20 cellular contexts compared by ENCODE assay signal in the genomic region with DNA sequence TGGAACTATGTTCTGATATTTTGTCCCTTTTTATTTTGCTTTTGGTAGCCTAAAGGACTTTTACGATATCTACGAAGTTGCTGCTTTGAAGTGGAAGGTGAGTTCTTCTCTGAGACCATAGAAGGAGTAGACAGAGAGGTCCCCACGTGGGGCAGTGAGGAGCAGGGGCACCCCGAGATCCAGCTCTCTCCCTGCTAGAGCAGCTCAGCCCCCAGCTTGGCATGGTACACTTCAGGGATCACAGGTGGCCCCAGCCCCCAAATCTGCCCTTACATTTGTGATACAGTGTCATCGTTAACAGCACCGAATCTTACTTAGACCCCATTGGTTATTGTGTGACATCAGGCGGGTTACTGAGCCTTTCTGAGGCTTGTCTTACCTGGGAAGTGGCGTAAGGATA.
"Had no signal": no experiment of that assay in that cellular context is flagged by ENCODE, and none has a peak within 500 bp of the region (broad histone marks: within the 10 kb centered on the region; RNA-seq: fewer than 3 reads in every experiment).

No MANE protein-coding gene starts in this region.

- DNase-seq: activated CD4-positive, alpha-beta T cell treated with anti-CD3 and anti-CD28 coated beads for 4 hours; activated CD4-positive, alpha-beta T cell treated with anti-CD3 and anti-CD28 coated beads, Interleukin-2, amount 50 U/mL, for 48 hours; activated CD4-positive, CD25-positive, alpha-beta regulatory T cell; activated effector memory CD4-positive, alpha-beta T cell treated with Interleukin-2 at 50 U/mL for 16 hours; activated naive CD4-positive, alpha-beta T cell treated with anti-CD3 and anti-CD28 coated beads for 36 hours; activated naive CD8-positive, alpha-beta T cell treated with anti-CD3 and anti-CD28 coated beads, Interleukin-2, amount 50 U/mL, for 24 hours; activated T-cell treated with anti-CD3 and anti-CD28 coated beads, Interleukin-2, amount 50 U/mL, for 48 hours; cerebellar nuclear complex; effector CD4-positive, alpha-beta T cell; erythroblast; foreskin fibroblast; kidney; midbrain; small intestine; stimulated activated CD4-positive, alpha-beta T cell treated with anti-CD3 and anti-CD28 coated beads, Interleukin-15, amount 100 ng/mL, for 24 hours; stimulated activated naive CD4-positive, alpha-beta T cell treated with Interleukin-2 at 50 U/mL for 16 hours; upper lobe of left lung had no signal

- H3K4me3 ChIP-seq: right lobe of liver, upper lobe of left lung had no signal

- H3K27me3 ChIP-seq: right lobe of liver, upper lobe of left lung had no signal

- H3K9ac ChIP-seq: parathyroid adenoma had no signal

- H3K4me1 ChIP-seq: parathyroid adenoma, right lobe of liver had no signal

- ATAC-seq: activated naive CD8-positive, alpha-beta T cell treated with anti-CD3 and anti-CD28 coated beads, Interleukin-2, amount 50 U/mL, for 24 hours; natural killer cell treated with Interleukin-12 subunit alpha and Interleukin-12 subunit beta and Interleukin-15 and Interleukin-18, amount 100 ng/mL, for 72 hours had no signal

- H2AFZ ChIP-seq: parathyroid adenoma had no signal

- H3K27ac ChIP-seq: parathyroid adenoma, right lobe of liver, upper lobe of left lung had no signal

- H3K9me3 ChIP-seq: right lobe of liver, upper lobe of left lung had no signal
